8 cellular contexts compared by ENCODE assay signal in genomic region chr2:148021059-148021985, GRCh38. TPM values are rescaled to one million over a fixed set of nuclear protein-coding genes. Genes with fewer than 3 reads are reported as not detected.
DNase-seq lines count a peak whose midpoint lies in the region; ATAC-seq, FAIRE-seq and TF ChIP-seq lines count a peak whose summit lies in the region.

Gene MBD5, plus strand, starts transcription at chr2:148021091.

- 0% methylated on average over 2 to 5 of the region's 11 CpGs for WGBS in gastroesophageal sphincter (ENCODE audit: low coverage in 1 of 2), 2 donors

- no peak for TF ChIP-seq POLR2A in gastroesophageal sphincter (IDR thresholded peaks at IDR 0.05)

- no peaks in the 10 kb centered on the region for H3K36me3 ChIP-seq in gastroesophageal sphincter

- DNase-seq in AG08395 (ENCODE audit: low spot score) = peak; percentile 15
- no peak for DNase-seq in GM18507 (ENCODE audit: extremely low spot score, insufficient read length, low read depth)
- peak; percentile 58 for DNase-seq in NCI-H82 treated with DMSO at 0.1 percent for 48 hours (lab: John Stamatoyannopoulos, UW; ENCODE audit: unreplicated experiment)
- DNase-seq in activated T-helper 9 cell treated with anti-CD3 and anti-CD28 coated beads, Interleukin-2, amount 50 U/mL, for 16 hours (ENCODE audit: low read depth) = peak; percentile 36
- DNase-seq in occipital lobe (lab: John Stamatoyannopoulos, UW) = peak; percentile 71
- no peak for DNase-seq in ureter (ENCODE audit: low spot score)

- peak; percentile 59 for FAIRE-seq in GM18507 (lab: Jason Lieb, UNC)

- no peak for TF ChIP-seq EP300 in gastroesophageal sphincter (IDR thresholded peaks at IDR 0.05)

- no peak for TF ChIP-seq CTCF in gastroesophageal sphincter (IDR thresholded peaks at IDR 0.05)

- no peaks in the 10 kb centered on the region for H3K9me3 ChIP-seq in gastroesophageal sphincter

- H3K27me3 ChIP-seq in gastroesophageal sphincter = no peaks in the 10 kb centered on the region

- H3K27ac ChIP-seq in gastroesophageal sphincter = peak within 1 kb of the TSS; percentile 92 to 99 (median 98)

- H3K4me1 ChIP-seq in gastroesophageal sphincter = peaks cover 3 to 59% (median 4%) of the 10 kb centered on the region in 3 donors

- peak within 1 kb of the TSS; percentile 59 to 99 for H3K4me3 ChIP-seq in gastroesophageal sphincter

- ATAC-seq in HG02981 (IDR thresholded peaks at IDR 0.05; ENCODE audit: unreplicated experiment) (peak; percentile 39), gastroesophageal sphincter (peak; percentile 26)

RNA-seq across cellular contexts. Expression of gene MBD5, which starts in this region (rescaled TPM):
- total RNA-seq in gastroesophageal sphincter (10 to 100 TPM; 40.3 to 77.0 (median 50.4) TPM), occipital lobe (59.1 TPM), ureter (82.4 TPM)

Comparison
In these comparisons a context has a peak if more than half of its experiments do, and no peak if none do; other contexts are left out.
1. DNase-seq: peak in AG08395 (single experiment), NCI-H82 treated with DMSO at 0.1 percent for 48 hours (single experiment), activated T-helper 9 cell treated with anti-CD3 and anti-CD28 coated beads, Interleukin-2, amount 50 U/mL, for 16 hours (single experiment) and occipital lobe (single experiment); none in GM18507 (single experiment) and ureter (single experiment).